Comparison of ENCODE assay signal across 15 cellular contexts in genomic region chr1:29655145-29655544, GRCh38.
"Had no signal": no experiment of that assay in that cellular context is flagged by ENCODE, and none has a peak within 500 bp of the region (broad histone marks: within the 10 kb centered on the region; RNA-seq: fewer than 3 reads in every experiment).

No MANE protein-coding gene starts in this region.

- H3K4me3 ChIP-seq: cardiac muscle cell, lower lobe of right lung, ovary, SJCRH30, suprapubic skin had no signal

- ATAC-seq: left cardiac atrium, lower lobe of right lung had no signal

- DNase-seq: activated B cell treated with CpG ODN at 0.5 μM for 24 hours; activated CD4-positive, alpha-beta T cell treated with anti-CD3 and anti-CD28 coated beads for 48 hours; activated effector memory CD4-positive, alpha-beta T cell treated with Interleukin-2 at 50 U/mL for 16 hours; activated naive CD4-positive, alpha-beta T cell treated with anti-CD3 and anti-CD28 coated beads, Interleukin-2, amount 50 U/mL, for 16 hours; foreskin fibroblast; glutamatergic neuron; left cardiac atrium; lower lobe of right lung; ovary; SJCRH30; stimulated activated CD4-positive, alpha-beta T cell treated with anti-CD3 and anti-CD28 coated beads, Interleukin-2, amount 100 ng/mL, for 48 hours; stimulated activated naive CD4-positive, alpha-beta T cell; T-helper 2 cell had no signal
